14 cellular contexts compared by ENCODE assay signal in the genomic region with DNA sequence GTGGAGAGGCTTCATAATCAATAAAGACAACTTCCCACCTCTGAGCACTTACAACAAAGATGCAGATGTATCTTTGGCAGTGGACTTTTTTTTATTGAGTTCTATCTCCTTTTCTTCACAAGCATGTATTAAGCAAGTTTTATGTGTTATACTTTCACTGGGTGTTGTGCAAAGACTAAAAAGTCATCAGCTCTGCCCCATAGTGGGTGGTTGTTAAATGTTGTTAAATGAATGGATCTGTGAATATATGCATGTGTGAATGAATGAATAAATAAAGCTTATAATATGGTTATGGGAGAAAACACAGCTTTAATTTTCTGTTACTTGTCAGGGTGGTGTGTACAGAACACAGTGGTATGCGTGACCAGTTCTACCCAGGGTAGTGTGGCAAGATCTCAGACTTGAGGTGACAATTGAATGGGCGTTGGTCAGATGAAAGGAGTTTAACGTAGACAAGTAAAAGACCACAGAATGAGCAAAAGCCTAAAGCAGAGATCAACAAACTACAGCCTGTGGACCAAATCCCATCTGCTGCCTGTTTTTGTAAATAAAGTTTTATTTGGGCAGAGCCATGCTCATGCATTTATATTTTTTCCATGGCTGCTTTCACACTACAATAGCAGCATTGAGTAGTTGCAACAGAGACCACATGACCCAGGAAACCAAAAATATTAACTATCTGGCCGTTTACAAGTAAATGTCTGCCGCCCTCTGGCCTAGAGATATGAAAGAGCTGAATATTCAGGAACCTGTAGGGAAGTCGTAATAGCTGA.
DNase-seq lines count a peak whose midpoint lies in the region; ATAC-seq and TF ChIP-seq lines count a peak whose summit lies in the region.
"Had no signal": no experiment of that assay in that cellular context is flagged by ENCODE, and none has a peak within 500 bp of the region (broad histone marks: within the 10 kb centered on the region; RNA-seq: fewer than 3 reads in every experiment).

No MANE protein-coding gene starts in this region.

- DNase-seq in LNCaP clone FGC (ENCODE audit: low read depth) (no peak), esophagus muscularis mucosa (ENCODE audit: extremely low spot score) (no peak), NCI-H2107 (lab: John Stamatoyannopoulos, UW) (no peak), GM13976 (ENCODE audit: low spot score) (no peak), NCI-H128 (lab: John Stamatoyannopoulos, UW; ENCODE audit: unreplicated experiment) (no peak), left ventricle myocardium superior (no peak)
- DNase-seq: activated CD4-positive, alpha-beta T cell treated with anti-CD3 and anti-CD28 coated beads for 1 hour; CD8-positive, alpha-beta memory T cell; MM.1S; NCI-H2227 treated with DMSO at 0.1 percent for 48 hours; stimulated activated CD4-positive, alpha-beta T cell treated with anti-CD3 and anti-CD28 coated beads, Interleukin-1b, Interleukin-23, amount 100 ng/mL, for 48 hours; T-cell had no signal

- no peaks in the 10 kb centered on the region for H3K9me3 ChIP-seq in esophagus muscularis mucosa

- H3K4me3 ChIP-seq in GM08714 (ENCODE audit: low read length): peak overlapping the region; percentile 52; the same call in 1 of the 2 replicates
- H3K4me3 ChIP-seq in LNCaP clone FGC (ENCODE audit: low read depth, low read length): peak overlapping the region; percentile 10; the same call in 1 of the 2 replicates
- H3K4me3 ChIP-seq in esophagus muscularis mucosa: no peak overlapping the region
- no peak overlapping the region for H3K4me3 ChIP-seq in rectal smooth muscle tissue (ENCODE audit: low read length)

- intact Hi-C loops in esophagus muscularis mucosa (cut with DNase I): no loop called here
- intact Hi-C loops in left ventricle myocardium superior (cut with micrococcal nuclease): no loop called here

- ATAC-seq in left ventricle myocardium superior: no peak
- ATAC-seq: T-cell had no signal

- TF ChIP-seq CTCF in LNCaP clone FGC (IDR thresholded peaks at IDR 0.05; ENCODE audit: control insufficient read depth, extremely low read depth, insufficient read depth): no peak
- no peak for TF ChIP-seq CTCF in esophagus muscularis mucosa (IDR thresholded peaks at IDR 0.05)
- TF ChIP-seq CTCF in GM13976 (IDR thresholded peaks at IDR 0.05; ENCODE audit: borderline replicate concordance, control extremely low read depth, extremely low read depth, insufficient read depth, missing control alignments): no peak

- WGBS in esophagus muscularis mucosa: 90% methylated on average over 6 of the region's 6 CpGs

- H3K4me1 ChIP-seq in esophagus muscularis mucosa: peaks cover 15 to 50% (median 26%) of the 10 kb centered on the region in 4 donors
- peaks cover 5% of the 10 kb centered on the region for H3K4me1 ChIP-seq in rectal smooth muscle tissue (ENCODE audit: control insufficient read depth, insufficient read depth, low read length)

- H3K27ac ChIP-seq in esophagus muscularis mucosa (replicated peaks in 1 of 4) (peak overlapping the region; percentile 36 to 74 (median 65)), rectal smooth muscle tissue (ENCODE audit: low read depth, low read length) (peak overlapping the region; percentile 11)

- TF ChIP-seq EP300 in esophagus muscularis mucosa (IDR thresholded peaks at IDR 0.05): no peak

- in situ Hi-C loops in GM13976 (cut with MboI; ENCODE audit: low sequenced_read_pairs, unreplicated experiment): loop anchor here (25.0 kb wide), 1 partner anchor 251 kb away; the partner anchor contains the start of gene NUDT4

- H3K9ac ChIP-seq in rectal smooth muscle tissue (ENCODE audit: low read length): no peak overlapping the region

- no peaks in the 10 kb centered on the region for H3K36me3 ChIP-seq in esophagus muscularis mucosa
- H3K36me3 ChIP-seq in rectal smooth muscle tissue (ENCODE audit: control insufficient read depth, insufficient read depth, low read length): no peaks in the 10 kb centered on the region

- H3K27me3 ChIP-seq in esophagus muscularis mucosa (no peaks in the 10 kb centered on the region), rectal smooth muscle tissue (ENCODE audit: control insufficient read depth, insufficient read depth, low read length) (no peaks in the 10 kb centered on the region)

- no peak for TF ChIP-seq POLR2A in esophagus muscularis mucosa (IDR thresholded peaks at IDR 0.05; ENCODE audit: low read depth)

Comparison
In these comparisons a context has a peak if more than half of its experiments do, and no peak if none do; other contexts are left out.
1. H3K4me3 ChIP-seq: peak in GM08714 (single experiment) and LNCaP clone FGC (single experiment); none in esophagus muscularis mucosa (0 of 4) and rectal smooth muscle tissue (single experiment).